In genomic region chr4:42310343-42310742, GRCh38 we compare ENCODE assay signal across 2 cellular contexts.
TF ChIP-seq lines count a peak whose summit lies in the region.

No MANE protein-coding gene starts in this region.

TF ChIP-seq in IMR-90, 13 proteins besides CTCF, POLR2A, EP300 and RAD21 (continued from another document):
- no peak for TF ChIP-seq USF2 (IDR thresholded peaks at IDR 0.05; ENCODE audit: low read depth, low read length)

TF ChIP-seq in H1, 55 proteins besides CTCF, POLR2A, EP300 and RAD21:
- 0 out of 2 replicates have a peak, but pooled peaks have one; percentile 12 for TF ChIP-seq CREB1 (IDR thresholded peaks at IDR 0.05)
- TF ChIP-seq KDM4A (IDR thresholded peaks at IDR 0.05; ENCODE audit: low read depth, low read length, severe bottlenecking), result no peak
- no peak for TF ChIP-seq BCL11A (IDR thresholded peaks at IDR 0.05; ENCODE audit: low read depth in 2 of 2, low read length in 2 of 2)
- TF ChIP-seq E2F6 (IDR thresholded peaks at IDR 0.05), result peak; percentile 78
- 0 out of 2 replicates have a peak, but pooled peaks have one; percentile 29 for TF ChIP-seq POU5F1 (IDR thresholded peaks at IDR 0.05; ENCODE audit: low read depth, low read length)
- TF ChIP-seq MAX (IDR thresholded peaks at IDR 0.05), result peak; percentile 72
